ENCODE assay signal across 25 cellular contexts in genomic region chr7:138978541-138979184, GRCh38. TPM values are rescaled to one million over a fixed set of nuclear protein-coding genes. Genes with fewer than 3 reads are reported as not detected.
A peak's percentile ranks its signal among the peaks of the same experiment; 100 is the strongest.
DNase-seq lines count a peak whose midpoint lies in the region; ATAC-seq, FAIRE-seq and TF ChIP-seq lines count a peak whose summit lies in the region.
"Had no signal": no experiment of that assay in that cellular context is flagged by ENCODE, and none has a peak within 500 bp of the region (broad histone marks: within the 10 kb centered on the region; RNA-seq: fewer than 3 reads in every experiment).

No MANE protein-coding gene starts in this region.

- no peaks in the 10 kb centered on the region for H3K9me3 Mint-ChIP-seq in activated naive CD8-positive, alpha-beta T cell (ENCODE audit: low read depth)
- no peaks in the 10 kb centered on the region for H3K9me3 Mint-ChIP-seq in activated naive CD8-positive, alpha-beta T cell treated with anti-CD3 and anti-CD28 coated beads for 36 hours
- no peaks in the 10 kb centered on the region for H3K9me3 Mint-ChIP-seq in WTC11
- H3K9me3 Mint-ChIP-seq in activated T-helper 1 cell treated with anti-CD3 and anti-CD28 coated beads, Interleukin-12 subunit alpha, Interleukin-12 subunit beta, Interleukin-2, Interleukin-4 antibody, amounts not matched to agents 30 ng/mL and 10 ng/mL and 1 ng/mL, durations not matched to agents 14 hours and 24 hours and 36 hours: no peaks in the 10 kb centered on the region
- H3K9me3 Mint-ChIP-seq: activated T-cell treated with anti-CD3 and anti-CD28 coated beads, Interleukin-2, amount 50 U/mL, for 24 hours; CD4-positive, alpha-beta memory T cell; central memory CD8-positive, alpha-beta T cell; naive thymus-derived CD4-positive, alpha-beta T cell; stimulated activated naive B cell treated with anti-CD40 and anti-IgM and Interleukin-4, amounts not matched to agents 10 μg/mL and 1 μg/mL and 100 μg/mL, for 72 hours; T-helper 2 cell treated with Interferon-gamma antibody and Interleukin-4, amounts not matched to agents 5 μg/mL and 100 μg/mL, for 36 hours had no signal

- TF ChIP-seq POLR2A in GM12891 (IDR thresholded peaks at IDR 0.05; ENCODE audit: low read depth, low read length): no peak

- H3K9me3 ChIP-seq in aorta (ENCODE audit: control insufficient read depth, low read length): no peaks in the 10 kb centered on the region
- H3K9me3 ChIP-seq: esophagus muscularis mucosa, gastroesophageal sphincter, prostate gland had no signal

- H3K36me3 ChIP-seq in aorta (ENCODE audit: control insufficient read depth in 1 of 2, insufficient read depth in 2 of 2, low read length in 1 of 2): no peaks in the 10 kb centered on the region
- H3K36me3 ChIP-seq: esophagus muscularis mucosa, gastroesophageal sphincter, prostate gland had no signal

- no peaks in the 10 kb centered on the region for H3K27me3 ChIP-seq in aorta (ENCODE audit: control insufficient read depth in 1 of 2, insufficient read depth in 2 of 2, low read length in 1 of 2)
- H3K27me3 ChIP-seq: esophagus muscularis mucosa, gastroesophageal sphincter had no signal

- no peak for ATAC-seq in WTC11
- ATAC-seq in HG03442 (IDR thresholded peaks at IDR 0.05; ENCODE audit: unreplicated experiment): no peak
- ATAC-seq in aorta (ENCODE audit: low FRiP score): no peak
- ATAC-seq: gastroesophageal sphincter; stimulated activated naive B cell treated with anti-CD40 and anti-IgM and Interleukin-4, amounts not matched to agents 10 μg/mL and 1 μg/mL and 100 μg/mL, for 72 hours had no signal

- POLR2A ChIA-PET in WTC11 (lab: Charles Lee): no interaction called here

- H3K4me1 ChIP-seq in aorta (ENCODE audit: control insufficient read depth in 1 of 2, insufficient read depth in 2 of 2, low read length in 2 of 2): no peaks in the 10 kb centered on the region
- H3K4me1 ChIP-seq: prostate gland had no signal

- no peak overlapping the region for H3K4me3 ChIP-seq in aorta (ENCODE audit: low read length in 2 of 2)
- H3K4me3 ChIP-seq: esophagus muscularis mucosa, gastroesophageal sphincter, prostate gland, skin epidermis had no signal

- no peaks in the 10 kb centered on the region for H3K36me3 Mint-ChIP-seq in activated naive CD8-positive, alpha-beta T cell
- no peaks in the 10 kb centered on the region for H3K36me3 Mint-ChIP-seq in activated naive CD8-positive, alpha-beta T cell treated with anti-CD3 and anti-CD28 coated beads for 36 hours
- no peaks in the 10 kb centered on the region for H3K36me3 Mint-ChIP-seq in WTC11
- H3K36me3 Mint-ChIP-seq in activated T-helper 1 cell treated with anti-CD3 and anti-CD28 coated beads, Interleukin-12 subunit alpha, Interleukin-12 subunit beta, Interleukin-2, Interleukin-4 antibody, amounts not matched to agents 30 ng/mL and 10 ng/mL and 1 ng/mL, durations not matched to agents 14 hours and 24 hours and 36 hours (ENCODE audit: low read depth): no peaks in the 10 kb centered on the region
- H3K36me3 Mint-ChIP-seq: naive thymus-derived CD4-positive, alpha-beta T cell; stimulated activated naive B cell treated with anti-CD40 and anti-IgM and Interleukin-4, amounts not matched to agents 10 μg/mL and 1 μg/mL and 100 μg/mL, for 72 hours had no signal

- no peak for TF ChIP-seq CTCF in WTC11 (IDR thresholded peaks at IDR 0.05)

- CTCF ChIA-PET in WTC11 (lab: Charles Lee): interaction anchor here (0.8 to 1.8 kb wide), 3 partner anchors 16 to 96 kb away, joined by 3 read pairs; no protein-coding TSS in a partner anchor

- H3K4me3 Mint-ChIP-seq in activated naive CD8-positive, alpha-beta T cell: peak overlapping the region; percentile 70
- no peak overlapping the region for H3K4me3 Mint-ChIP-seq in activated naive CD8-positive, alpha-beta T cell treated with anti-CD3 and anti-CD28 coated beads for 36 hours
- H3K4me3 Mint-ChIP-seq in WTC11: no peak overlapping the region; the same call in 1 of the 2 replicates
- no peak overlapping the region for H3K4me3 Mint-ChIP-seq in activated T-helper 1 cell treated with anti-CD3 and anti-CD28 coated beads, Interleukin-12 subunit alpha, Interleukin-12 subunit beta, Interleukin-2, Interleukin-4 antibody, amounts not matched to agents 30 ng/mL and 10 ng/mL and 1 ng/mL, durations not matched to agents 14 hours and 24 hours and 36 hours
- H3K4me3 Mint-ChIP-seq: activated CD8-positive, alpha-beta T cell treated with anti-CD3 and anti-CD28 coated beads, Interleukin-2, amount 10 ng/mL, durations not matched to agents 7 days and 5 days; activated T-cell treated with anti-CD3 and anti-CD28 coated beads, Interleukin-2, amount 50 U/mL, for 24 hours; central memory CD8-positive, alpha-beta T cell; stimulated activated naive B cell treated with anti-CD40 and anti-IgM and Interleukin-4, amounts not matched to agents 10 μg/mL and 1 μg/mL and 100 μg/mL, for 72 hours had no signal

- intact Hi-C loops in activated T-helper 1 cell treated with anti-CD3 and anti-CD28 coated beads, Interleukin-12 subunit alpha, Interleukin-12 subunit beta, Interleukin-2, Interleukin-4 antibody, amounts not matched to agents 30 ng/mL and 10 ng/mL and 1 ng/mL, durations not matched to agents 14 hours and 24 hours and 36 hours (cut with micrococcal nuclease): loop anchor here (1.0 to 5.0 kb wide), 2 partner anchors 76 to 92 kb away; no protein-coding TSS in a partner anchor
- intact Hi-C loops in aorta (cut with DNase I): no loop called here

- WGBS in aorta, 2 donors: 84 to 90% methylated on average over 6 of the region's 6 CpGs

- no peak overlapping the region for H3K27ac ChIP-seq in aorta (ENCODE audit: low read depth in 1 of 2, low read length in 2 of 2)
- H3K27ac ChIP-seq: esophagus muscularis mucosa, gastroesophageal sphincter, prostate gland had no signal

- H3K27me3 Mint-ChIP-seq in activated naive CD8-positive, alpha-beta T cell: peaks cover 23% of the 10 kb centered on the region
- H3K27me3 Mint-ChIP-seq in activated naive CD8-positive, alpha-beta T cell treated with anti-CD3 and anti-CD28 coated beads for 36 hours: peaks cover 41% of the 10 kb centered on the region
- peaks cover 28% of the 10 kb centered on the region for H3K27me3 Mint-ChIP-seq in WTC11 (ENCODE audit: low read depth)
- peaks cover 58% of the 10 kb centered on the region for H3K27me3 Mint-ChIP-seq in activated T-helper 1 cell treated with anti-CD3 and anti-CD28 coated beads, Interleukin-12 subunit alpha, Interleukin-12 subunit beta, Interleukin-2, Interleukin-4 antibody, amounts not matched to agents 30 ng/mL and 10 ng/mL and 1 ng/mL, durations not matched to agents 14 hours and 24 hours and 36 hours (ENCODE audit: insufficient read depth)

- no peak overlapping the region for H3K27ac Mint-ChIP-seq in activated naive CD8-positive, alpha-beta T cell
- H3K27ac Mint-ChIP-seq in activated naive CD8-positive, alpha-beta T cell treated with anti-CD3 and anti-CD28 coated beads for 36 hours: no peak overlapping the region
- H3K27ac Mint-ChIP-seq in WTC11: peak overlapping the region; percentile 18; the same call in 1 of the 2 replicates
- H3K27ac Mint-ChIP-seq in activated T-helper 1 cell treated with anti-CD3 and anti-CD28 coated beads, Interleukin-12 subunit alpha, Interleukin-12 subunit beta, Interleukin-2, Interleukin-4 antibody, amounts not matched to agents 30 ng/mL and 10 ng/mL and 1 ng/mL, durations not matched to agents 14 hours and 24 hours and 36 hours: no peak overlapping the region
- H3K27ac Mint-ChIP-seq: activated CD8-positive, alpha-beta T cell treated with anti-CD3 and anti-CD28 coated beads, Interleukin-2, amount 10 ng/mL, durations not matched to agents 7 days and 5 days; activated T-cell treated with anti-CD3 and anti-CD28 coated beads, Interleukin-2, amount 50 U/mL, for 24 hours; naive thymus-derived CD4-positive, alpha-beta T cell; stimulated activated naive B cell treated with anti-CD40 and anti-IgM and Interleukin-4, amounts not matched to agents 10 μg/mL and 1 μg/mL and 100 μg/mL, for 72 hours; T-helper 2 cell treated with Interferon-gamma antibody and Interleukin-4, amounts not matched to agents 5 μg/mL and 100 μg/mL, for 36 hours had no signal

- no peak for FAIRE-seq in GM12891 (lab: Jason Lieb, UNC)

- DNase-seq in activated naive CD8-positive, alpha-beta T cell treated with anti-CD3 and anti-CD28 coated beads for 36 hours: no peak
- DNase-seq in WTC11 (ENCODE audit: low spot score) (no peak), myocyte (ENCODE audit: low read depth) (peak; percentile 55), GM12891 (ENCODE audit: insufficient read length, low spot score) (no peak), aorta (no peak)
- DNase-seq in activated T-helper 1 cell treated with anti-CD3 and anti-CD28 coated beads, Interleukin-12 subunit alpha, Interleukin-12 subunit beta, Interleukin-2, Interleukin-4 antibody, amounts not matched to agents 30 ng/mL and 10 ng/mL and 1 ng/mL, durations not matched to agents 14 hours and 24 hours and 36 hours (ENCODE audit: low spot score): no peak
- DNase-seq: activated naive CD4-positive, alpha-beta T cell treated with Interleukin-2 at 50 U/mL for 16 hours; activated T-cell treated with anti-CD3 and anti-CD28 coated beads, Interleukin-2, amount 50 U/mL, for 24 hours; DMS79 treated with DMSO at 0.1 percent for 48 hours; NCI-H1048; NCI-H2171; NCI-H526 treated with DMSO at 0.1 percent for 48 hours; stimulated activated CD4-positive, alpha-beta T cell treated with anti-CD3 and anti-CD28 coated beads, Interleukin-2, amount 100 ng/mL, for 24 hours; stimulated activated naive B cell treated with anti-CD40 and anti-IgM and Interleukin-4, amounts not matched to agents 10 μg/mL and 1 μg/mL and 100 μg/mL, for 72 hours had no signal

- peaks cover 13% of the 10 kb centered on the region for H3K4me1 Mint-ChIP-seq in activated naive CD8-positive, alpha-beta T cell (ENCODE audit: low read depth)
- H3K4me1 Mint-ChIP-seq in activated naive CD8-positive, alpha-beta T cell treated with anti-CD3 and anti-CD28 coated beads for 36 hours: peaks cover 10% of the 10 kb centered on the region
- H3K4me1 Mint-ChIP-seq in WTC11: peaks cover 68% of the 10 kb centered on the region
- peaks cover 9% of the 10 kb centered on the region for H3K4me1 Mint-ChIP-seq in activated T-helper 1 cell treated with anti-CD3 and anti-CD28 coated beads, Interleukin-12 subunit alpha, Interleukin-12 subunit beta, Interleukin-2, Interleukin-4 antibody, amounts not matched to agents 30 ng/mL and 10 ng/mL and 1 ng/mL, durations not matched to agents 14 hours and 24 hours and 36 hours (ENCODE audit: low read depth)

RNA-seq across cellular contexts. Expression of gene KIAA1549, which starts 2.5 kb away (rescaled TPM):
- 1 to 10 TPM; 1.7 to 2.2 TPM for total RNA-seq in activated naive CD8-positive, alpha-beta T cell treated with anti-CD3 and anti-CD28 coated beads for 36 hours
- 16.3 to 18.7 TPM (median 17.2 TPM) in 3 replicates for total RNA-seq in WTC11 (2021)
- 11.9 and 16.0 TPM in 2 replicates for total RNA-seq in myocyte
- 15.0 TPM for polyA plus RNA-seq in myocyte (2012)
- 0.59 and 0.75 TPM in 2 replicates for total RNA-seq in activated T-helper 1 cell treated with anti-CD3 and anti-CD28 coated beads, Interleukin-12 subunit alpha, Interleukin-12 subunit beta, Interleukin-2, Interleukin-4 antibody, amounts not matched to agents 30 ng/mL and 10 ng/mL and 1 ng/mL, durations not matched to agents 14 hours and 24 hours and 36 hours
- 0.23 TPM for polyA plus RNA-seq in GM12891 (2012; ENCODE audit: low read depth, missing spikeins)
- total RNA-seq in aorta: 1 to 10 TPM; 1.0 to 2.8 TPM
- under 1 TPM; 0.13 to 0.15 TPM for polyA plus RNA-seq in aorta
- polyA plus RNA-seq: naive thymus-derived CD4-positive, alpha-beta T cell had no signal

RNA-seq across cellular contexts. Expression of gene ZC3HAV1L, which starts 57.2 kb away (rescaled TPM):
- 10 to 100 TPM; 12.9 to 13.4 TPM for total RNA-seq in activated naive CD8-positive, alpha-beta T cell treated with anti-CD3 and anti-CD28 coated beads for 36 hours
- total RNA-seq in WTC11 (2021) (5.8 to 9.3 TPM (median 7.1 TPM) in 3 replicates), myocyte (16.1 and 31.5 TPM in 2 replicates), aorta (10 to 100 TPM in 1 of 2 donors, 1 to 10 TPM in 1; 6.9 to 17.5 TPM)
- polyA plus RNA-seq in myocyte (2012): 12.7 TPM
- total RNA-seq in activated T-helper 1 cell treated with anti-CD3 and anti-CD28 coated beads, Interleukin-12 subunit alpha, Interleukin-12 subunit beta, Interleukin-2, Interleukin-4 antibody, amounts not matched to agents 30 ng/mL and 10 ng/mL and 1 ng/mL, durations not matched to agents 14 hours and 24 hours and 36 hours: 29.6 and 31.5 TPM in 2 replicates
- 3.1 TPM for polyA plus RNA-seq in GM12891 (2012; ENCODE audit: low read depth, missing spikeins)
- 1 to 10 TPM in 1 of 2 donors, under 1 TPM in 1; 0.51 to 1.1 TPM for polyA plus RNA-seq in aorta
